15 cellular contexts compared by ENCODE assay signal in the genomic region with DNA sequence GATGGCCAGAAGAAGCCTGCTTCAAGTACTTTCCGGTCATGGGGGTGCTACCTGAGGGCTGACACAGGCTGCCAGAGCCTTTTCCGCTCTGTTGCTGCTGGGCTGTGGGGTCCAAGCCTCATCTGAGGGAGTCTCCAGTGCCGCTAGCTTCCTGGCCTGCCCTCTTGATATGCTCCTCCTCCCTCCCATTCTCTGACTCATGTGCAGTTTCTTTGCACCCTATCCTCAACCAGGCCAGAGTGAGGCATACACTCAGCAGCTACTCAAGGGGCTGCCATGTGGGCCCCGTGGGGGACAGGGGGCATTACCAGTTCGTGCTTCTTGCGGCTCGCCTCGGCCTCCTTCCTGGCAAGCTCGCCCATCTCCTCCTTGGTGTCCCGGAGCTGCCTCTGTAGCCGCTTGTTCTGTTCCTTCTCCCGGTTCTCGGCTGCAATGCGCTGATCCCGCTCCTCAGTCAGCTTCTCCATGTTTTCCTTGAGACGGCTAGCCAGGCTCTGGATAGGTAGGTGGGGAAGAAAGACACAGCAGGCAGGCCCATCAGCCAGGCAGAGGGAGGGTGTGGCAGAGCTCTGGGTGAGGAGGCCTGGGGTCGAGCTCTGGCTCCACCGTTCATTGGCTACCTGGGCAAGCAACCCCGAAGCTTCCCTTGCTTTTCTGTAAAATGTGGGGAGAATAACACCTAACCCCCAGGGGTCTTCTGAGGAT.
"Had no signal": no experiment of that assay in that cellular context is flagged by ENCODE, and none has a peak within 500 bp of the region (broad histone marks: within the 10 kb centered on the region; RNA-seq: fewer than 3 reads in every experiment).

No MANE protein-coding gene starts in this region.

- ATAC-seq: left ventricle myocardium superior had no signal

- H3K27ac Mint-ChIP-seq: activated T-helper 2 cell treated with anti-CD3 and anti-CD28 coated beads, Interferon-gamma antibody, Interleukin-2, Interleukin-4, amounts not matched to agents 10 μg/mL and 5 μg/mL and 100 μg/mL, durations not matched to agents 14 hours and 24 hours and 36 hours; nephron progenitor cell; stimulated activated naive CD8-positive, alpha-beta T cell treated with anti-CD3 and anti-CD28 coated beads, Interleukin-15, Interleukin-2, amounts not matched to agents 100 ng/mL and 50 ng/mL, for 24 hours; T-helper 1 cell treated with Interleukin-12 subunit alpha and Interleukin-12 subunit beta and Interleukin-4 antibody, amounts not matched to agents 30 μg/mL and 1 μg/mL, for 36 hours had no signal

- H3K36me3 ChIP-seq: ovary had no signal

- H3K4me3 ChIP-seq: colonic mucosa, ovary, testis had no signal

- H3K4me1 ChIP-seq: colonic mucosa, testis had no signal

- FAIRE-seq: kidney had no signal

- H3K4me3 Mint-ChIP-seq: nephron progenitor cell; stimulated activated naive CD8-positive, alpha-beta T cell treated with anti-CD3 and anti-CD28 coated beads, Interleukin-15, Interleukin-2, amounts not matched to agents 100 ng/mL and 50 ng/mL, for 24 hours; T-helper 1 cell treated with Interleukin-12 subunit alpha and Interleukin-12 subunit beta and Interleukin-4 antibody, amounts not matched to agents 30 μg/mL and 1 μg/mL, for 36 hours had no signal

- H3K27me3 Mint-ChIP-seq: stimulated activated naive CD8-positive, alpha-beta T cell treated with anti-CD3 and anti-CD28 coated beads, Interleukin-15, Interleukin-2, amounts not matched to agents 100 ng/mL and 50 ng/mL, for 24 hours had no signal

- DNase-seq: activated CD4-positive, CD25-positive, alpha-beta regulatory T cell; activated naive CD4-positive, alpha-beta T cell treated with anti-CD3 and anti-CD28 coated beads, Interleukin-2, amount 50 U/mL, for 16 hours; anterior cingulate cortex; colonic mucosa; foreskin melanocyte; kidney; left ventricle myocardium superior; mesendoderm; nephron progenitor cell; ovary; stimulated activated CD4-positive, alpha-beta T cell treated with anti-CD3 and anti-CD28 coated beads, Interleukin-2, amount 100 ng/mL, for 48 hours; testis had no signal

- H3K27me3 ChIP-seq: colonic mucosa, ovary, testis had no signal

- H3K27ac ChIP-seq: colonic mucosa, ovary, testis had no signal

- H3K9me3 ChIP-seq: colonic mucosa, ovary, testis had no signal

- H3K9me3 Mint-ChIP-seq: activated T-helper 2 cell treated with anti-CD3 and anti-CD28 coated beads, Interferon-gamma antibody, Interleukin-2, Interleukin-4, amounts not matched to agents 10 μg/mL and 5 μg/mL and 100 μg/mL, durations not matched to agents 14 hours and 24 hours and 36 hours; nephron progenitor cell; stimulated activated naive CD8-positive, alpha-beta T cell treated with anti-CD3 and anti-CD28 coated beads, Interleukin-15, Interleukin-2, amounts not matched to agents 100 ng/mL and 50 ng/mL, for 24 hours; T-helper 1 cell treated with Interleukin-12 subunit alpha and Interleukin-12 subunit beta and Interleukin-4 antibody, amounts not matched to agents 30 μg/mL and 1 μg/mL, for 36 hours had no signal
